ENCODE assay signal across 1 cellular context in genomic region chr14:105015905-105016304, GRCh38.
TF ChIP-seq lines count a peak whose summit lies in the region.

No MANE protein-coding gene starts in this region.

TF ChIP-seq in WTC11, 78 proteins besides CTCF, POLR2A, EP300 and RAD21 (continued from another document):
- TF ChIP-seq E2F1 (CRISPR knock-in tag; IDR thresholded peaks at IDR 0.05) (no peak), PRRX2 (CRISPR knock-in tag; IDR thresholded peaks at IDR 0.05) (no peak), ZNF232 (CRISPR knock-in tag; IDR thresholded peaks at IDR 0.05) (no peak), ZNF416 (CRISPR knock-in tag; IDR thresholded peaks at IDR 0.05) (no peak), TEAD4 (CRISPR knock-in tag; IDR thresholded peaks at IDR 0.05) (no peak), ATF1 (CRISPR knock-in tag; IDR thresholded peaks at IDR 0.05) (no peak), FOXJ3 (CRISPR knock-in tag; IDR thresholded peaks at IDR 0.05; ENCODE audit: borderline replicate concordance) (no peak), GRHL2 (CRISPR knock-in tag; IDR thresholded peaks at IDR 0.05; ENCODE audit: insufficient replicate concordance, severe bottlenecking) (no peak), ESRRA (CRISPR knock-in tag; IDR thresholded peaks at IDR 0.05; ENCODE audit: borderline replicate concordance) (no peak), MYBL2 (CRISPR knock-in tag; IDR thresholded peaks at IDR 0.05) (no peak), ZMAT4 (CRISPR knock-in tag; IDR thresholded peaks at IDR 0.05) (no peak), ZNF425 (CRISPR knock-in tag; conservative IDR thresholded peaks at IDR 0.05) (no peak), MAX (CRISPR knock-in tag; IDR thresholded peaks at IDR 0.05) (no peak)
TF ChIP-seq in WTC11: peak in this region for 0.
